ENCODE assay signal across 17 cellular contexts in the genomic region with DNA sequence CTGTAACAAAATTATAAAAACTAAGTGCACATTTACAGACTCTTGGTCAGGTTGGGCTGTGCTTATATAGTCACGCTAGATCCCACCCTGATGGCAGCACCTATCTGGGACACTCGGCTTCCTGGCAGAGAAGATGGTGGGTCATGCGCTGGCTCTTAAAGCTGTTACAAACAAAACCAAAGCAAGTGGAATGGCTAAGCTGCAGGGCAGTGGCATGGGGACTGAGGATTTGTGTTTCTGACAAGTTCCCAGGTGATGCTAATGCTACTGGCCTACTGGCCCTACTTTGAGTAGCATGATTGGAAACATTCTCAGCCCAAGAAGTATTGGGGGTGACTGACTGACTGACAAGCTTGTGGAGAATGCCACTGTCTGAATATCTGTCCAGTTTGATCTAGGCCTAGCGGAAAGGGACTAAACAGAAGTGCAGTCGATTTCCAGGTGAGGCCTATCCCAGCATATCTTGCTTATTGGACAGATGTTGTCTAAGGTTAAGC. TPM values are rescaled to one million over a fixed set of nuclear protein-coding genes. Genes with fewer than 3 reads are reported as not detected.
DNase-seq lines count a peak whose midpoint lies in the region; ATAC-seq, FAIRE-seq and TF ChIP-seq lines count a peak whose summit lies in the region.
"Had no signal": no experiment of that assay in that cellular context is flagged by ENCODE, and none has a peak within 500 bp of the region (broad histone marks: within the 10 kb centered on the region; RNA-seq: fewer than 3 reads in every experiment).

No MANE protein-coding gene starts in this region.

- BruUV-seq in HepG2 (replicated peaks; lab: Mats Ljungman, UMichigan) = no TSS peak
- BruUV-seq in GM12878 (replicated peaks; lab: Mats Ljungman, UMichigan) = no TSS peak

- H4K20me1 ChIP-seq in HepG2 (ENCODE audit: insufficient read depth, low read length) (peaks cover 23% of the 10 kb centered on the region), GM12878 (ENCODE audit: control insufficient read depth, insufficient read depth) (no peaks in the 10 kb centered on the region)

- TF ChIP-seq POLR2A in HepG2 (IDR thresholded peaks at IDR 0.05; ENCODE audit: insufficient read depth in 1 of 2, low read depth in 2 of 2, low read length in 2 of 2) (peak; percentile 42 to 56; a peak in 2 of 4 replicates), right lobe of liver (IDR thresholded peaks at IDR 0.05) (no peak), GM12878 (IDR thresholded peaks at IDR 0.05; ENCODE audit: low read depth, low read length) (peak; percentile 47)

- H3K9me3 ChIP-seq in HepG2 (ENCODE audit: low read length) (no peaks in the 10 kb centered on the region), right lobe of liver (no peaks in the 10 kb centered on the region), GM12878 (replicated peaks; ENCODE audit: control insufficient read depth, insufficient read depth, low read length) (no peaks in the 10 kb centered on the region)
- H3K9me3 ChIP-seq: ascending aorta, colonic mucosa, stomach had no signal

- H3K4me1 ChIP-seq in HepG2 (ENCODE audit: insufficient read depth, low read length) (peaks cover 24% of the 10 kb centered on the region), right lobe of liver (no peaks in the 10 kb centered on the region), GM12878 (ENCODE audit: control insufficient read depth, insufficient read depth, low read length) (no peaks in the 10 kb centered on the region)
- H3K4me1 ChIP-seq: colonic mucosa had no signal

- H3K9ac ChIP-seq in HepG2 (ENCODE audit: insufficient read depth, low read depth, low read length) (no peak overlapping the region), GM12878 (ENCODE audit: control insufficient read depth, insufficient read depth, low read length) (no peak overlapping the region)

- H2AFZ ChIP-seq in HepG2 (ENCODE audit: low read length) (no peak overlapping the region), GM12878 (ENCODE audit: control insufficient read depth, low read depth, low read length) (no peak overlapping the region)

- 86% methylated on average over 5 of the region's 5 CpGs for WGBS in HepG2 (ENCODE audit: low lambda C conversion rate)
- WGBS in right lobe of liver (ENCODE audit: insufficient coverage, low coverage, low lambda C conversion rate, missing lambda C conversion rate) = 89% methylated on average over 4 of the region's 5 CpGs
- 98% methylated on average over 5 of the region's 5 CpGs for WGBS in GM12878 (ENCODE audit: insufficient coverage, insufficient replicate concordance, low lambda C conversion rate, missing lambda C conversion rate)

- H3K36me3 ChIP-seq in HepG2 (replicated peaks in 1 of 2; ENCODE audit: control insufficient read depth in 1 of 2, insufficient read depth in 2 of 2, low read length in 2 of 2) (peaks cover 2 to 44% of the 10 kb centered on the region in 2 experiments), right lobe of liver (peaks cover 6 to 48% (median 29%) of the 10 kb centered on the region in 4 donors), GM12878 (ENCODE audit: control insufficient read depth in 2 of 2, insufficient read depth in 2 of 2, low read length in 1 of 2) (peaks cover 4 to 23% of the 10 kb centered on the region in 2 experiments)

- no peak overlapping the region for H3K27ac ChIP-seq in HepG2 (ENCODE audit: extremely low read length, insufficient read depth, low read length)
- peak overlapping the region in 1 of 3 donors; percentile 20 for H3K27ac ChIP-seq in right lobe of liver
- H3K27ac ChIP-seq in GM12878 (ENCODE audit: control insufficient read depth, insufficient read depth) = no peak overlapping the region
- H3K27ac ChIP-seq: colonic mucosa, stomach had no signal

- DNase-seq in HepG2 (ENCODE audit: low spot score) (no peak), right lobe of liver (no peak), GM12878 (ENCODE audit: low read depth, low spot score) (no peak), urothelium cell line (ENCODE audit: low spot score) (no peak), SKM-1 (lab: John Stamatoyannopoulos, UW; ENCODE audit: unreplicated experiment) (no peak), SIG-M5 (lab: John Stamatoyannopoulos, UW) (no peak)
- DNase-seq: activated CD8-positive, alpha-beta memory T cell treated with anti-CD3 and anti-CD28 coated beads, Interleukin-2, amount 10 ng/mL, durations not matched to agents 7 days and 5 days; colonic mucosa; glutamatergic neuron; NCI-H1048; NCI-H2081 treated with DMSO at 0.1 percent for 48 hours; NCI-H526 treated with DMSO at 0.1 percent for 48 hours; stimulated activated CD4-positive, alpha-beta T cell treated with anti-CD3 and anti-CD28 coated beads, Interleukin-15, amount 100 ng/mL, for 24 hours; stomach had no signal

- intact Hi-C loops in HepG2 (cut with micrococcal nuclease; ENCODE audit: unreplicated experiment) (no loop called here), right lobe of liver (cut with DNase I) (no loop called here), GM12878 (cut with micrococcal nuclease; ENCODE audit: unreplicated experiment) (no loop called here)

- SMC1A ChIA-PET in GM12878 (lab: Charles Lee; ENCODE audit: uncharacterized antibody, unreplicated experiment) = no interaction called here

- CTCF ChIA-PET in HepG2 (lab: Yijun Ruan, JAX; ENCODE audit: low intra/inter-chr PET ratio, low total read pairs) (no interaction called here), GM12878 (lab: Yijun Ruan, JAX) (interaction anchor here (0.6 to 1.3 kb wide), 2 partner anchors 31 to 61 kb away, joined by 3 read pairs; no protein-coding TSS in a partner anchor)

- peak; percentile 63 for ATAC-seq in HepG2
- no peak for ATAC-seq in right lobe of liver
- ATAC-seq in GM12878 = peak; percentile 30
- ATAC-seq: activated CD8-positive, alpha-beta memory T cell treated with anti-CD3 and anti-CD28 coated beads, Interleukin-2, amount 10 ng/mL, durations not matched to agents 7 days and 5 days had no signal

- POLR2A ChIA-PET in HepG2 (lab: Yijun Ruan, JAX) = interaction anchor here (2.5 kb wide), 1 partner anchor 8 kb away, joined by 14 read pairs; the partner anchor contains the start of gene BTF3
- POLR2A ChIA-PET in GM12878 (lab: Charles Lee) = interaction anchor here (1.3 kb wide), 1 partner anchor 15 kb away, joined by 3 read pairs; no protein-coding TSS in a partner anchor

- H3K4me2 ChIP-seq in HepG2 (ENCODE audit: low read depth, low read length) (no peak overlapping the region), GM12878 (ENCODE audit: control insufficient read depth, insufficient read depth) (no peak overlapping the region)

- TF ChIP-seq CTCF in HepG2 (CRISPR knock-in tag; IDR thresholded peaks at IDR 0.05) (no peak), right lobe of liver (IDR thresholded peaks at IDR 0.05) (no peak), GM12878 (IDR thresholded peaks at IDR 0.05 in 2 of 3, conservative IDR thresholded peaks at IDR 0.05 in 1 of 3; ENCODE audit: control insufficient read depth in 2 of 3, extremely low read depth in 1 of 3, insufficient read depth in 1 of 3, low read depth in 3 of 3, low read length in 3 of 3) (no peak)

- in situ Hi-C loops in HepG2 (cut with HindIII; ENCODE audit: extremely low pct_ligation_motif_present, low pct_unique_long_range_greater_than_20kb) (no loop called here), GM12878 (cut with MboI) (no loop called here)

- TF ChIP-seq EP300 in HepG2 (IDR thresholded peaks at IDR 0.05; ENCODE audit: low read depth in 2 of 2, low read length in 2 of 2) (no peak), HepG2 (CRISPR knock-in tag; IDR thresholded peaks at IDR 0.05; ENCODE audit: borderline replicate concordance) (no peak), GM12878 (IDR thresholded peaks at IDR 0.05; ENCODE audit: borderline replicate concordance in 1 of 2, control insufficient read depth in 1 of 2, low read depth in 2 of 2, low read length in 2 of 2) (no peak)

- H3K27me3 ChIP-seq in HepG2 (ENCODE audit: control insufficient read depth in 1 of 2, insufficient read depth in 2 of 2, low read length in 2 of 2) (no peaks in the 10 kb centered on the region), right lobe of liver (no peaks in the 10 kb centered on the region), GM12878 (replicated peaks in 1 of 2; ENCODE audit: control insufficient read depth in 2 of 2, insufficient read depth in 2 of 2, low read length in 1 of 2) (no peaks in the 10 kb centered on the region)
- H3K27me3 ChIP-seq: ascending aorta, colonic mucosa, stomach had no signal

- RAD21 ChIA-PET in GM12878 (lab: Charles Lee; ENCODE audit: unreplicated experiment) = no interaction called here

- H3K4me3 ChIP-seq in HepG2 (replicated peaks in 1 of 3; ENCODE audit: insufficient read depth in 1 of 3, low read depth in 2 of 3, low read length in 3 of 3) (no peak overlapping the region), right lobe of liver (no peak overlapping the region), GM12878 (no peak overlapping the region)
- H3K4me3 ChIP-seq: ascending aorta, colonic mucosa, stomach had no signal

- FAIRE-seq in HepG2 (lab: Jason Lieb, UNC) = no peak
- peak; percentile 52 for FAIRE-seq in GM12878 (lab: Jason Lieb, UNC)
- peak; percentile 20 for FAIRE-seq in urothelium cell line (lab: Jason Lieb, UNC)
- FAIRE-seq: RCC 7860 had no signal

- peaks cover 13% of the 10 kb centered on the region for H3K79me2 ChIP-seq in HepG2 (ENCODE audit: insufficient read depth, low read length)
- peaks cover 12% of the 10 kb centered on the region for H3K79me2 ChIP-seq in GM12878 (ENCODE audit: control insufficient read depth, insufficient read depth, low read length)

- no peak for TF ChIP-seq RAD21 in HepG2 (CRISPR knock-in tag; IDR thresholded peaks at IDR 0.05)
- no peak for TF ChIP-seq RAD21 in GM12878 (IDR thresholded peaks at IDR 0.05; ENCODE audit: insufficient read depth, low read depth, low read length)

RNA-seq across cellular contexts. Expression of gene BTF3, which starts 8.3 kb away (rescaled TPM):
- total RNA-seq in HepG2 (2016; rRNA removed; fragmentation: Illumina TruSeq; extraction: Trizol) = 698 and 836 TPM in 2 replicates
- total RNA-seq in HepG2 (2016; cell fraction: cytosol; rRNA removed; fragmentation: Illumina TruSeq; extraction: Trizol; ENCODE audit: low read depth) = 507 and 559 TPM in 2 replicates
- 679 and 821 TPM in 2 replicates for total RNA-seq in HepG2 (2016; cell fraction: insoluble cytoplasmic fraction; rRNA removed; fragmentation: Illumina TruSeq; extraction: Trizol)
- total RNA-seq in HepG2 (2016; cell fraction: membrane; rRNA removed; fragmentation: Illumina TruSeq; extraction: Trizol) = 771 and 850 TPM in 2 replicates
- 289 and 303 TPM in 2 replicates for total RNA-seq in HepG2 (2016; cell fraction: nucleus; rRNA removed; fragmentation: Illumina TruSeq; extraction: Trizol)
- 471 and 557 TPM in 2 replicates for polyA plus RNA-seq in HepG2 (2011; rRNA removed)
- 298 and 449 TPM in 2 replicates for polyA plus RNA-seq in HepG2 (2011; cell fraction: cytosol; rRNA removed)
- 96.1 and 122 TPM in 2 replicates for polyA plus RNA-seq in HepG2 (2011; cell fraction: nucleus; rRNA removed)
- polyA plus RNA-seq in HepG2 (2012) = 940 and 1,043 TPM in 2 replicates
- polyA plus RNA-seq in HepG2 (2016; cell fraction: cytosol; fragmentation: Illumina TruSeq; extraction: Trizol; ENCODE audit: low read depth) = 922 and 1,006 TPM in 2 replicates
- 1,304 and 1,359 TPM in 2 replicates for polyA plus RNA-seq in HepG2 (2016; cell fraction: insoluble cytoplasmic fraction; fragmentation: Illumina TruSeq; extraction: Trizol; ENCODE audit: low read depth)
- 1,256 and 1,375 TPM in 2 replicates for polyA plus RNA-seq in HepG2 (2016; cell fraction: membrane; fragmentation: Illumina TruSeq; extraction: Trizol; ENCODE audit: low read depth)
- polyA plus RNA-seq in HepG2 (2016; cell fraction: nucleus; fragmentation: Illumina TruSeq; extraction: Trizol; ENCODE audit: insufficient read depth, low read depth) = 596 and 617 TPM in 2 replicates
- polyA minus RNA-seq in HepG2 (2011; rRNA and poly(A)+ RNA removed; ENCODE audit: low replicate concordance) = 152 and 382 TPM in 2 replicates
- 285 and 287 TPM in 2 replicates for polyA minus RNA-seq in HepG2 (2011; cell fraction: cytosol; rRNA and poly(A)+ RNA removed)
- 113 and 151 TPM in 2 replicates for polyA minus RNA-seq in HepG2 (2011; cell fraction: nucleus; rRNA and poly(A)+ RNA removed)
- total RNA-seq in right lobe of liver = 100 to 1,000 TPM; 157 to 250 (median 198) TPM
- total RNA-seq in GM12878 (2013; cell fraction: nucleolus; rRNA removed) = 66.9 and 73.7 TPM in 2 replicates
- 492 and 532 TPM in 2 replicates for total RNA-seq in GM12878 (2014; rRNA removed)
- 855 and 860 TPM in 2 replicates for total RNA-seq in GM12878 (2014; rRNA removed; fragmentation: Illumina TruSeq; extraction: Trizol)
- total RNA-seq in GM12878 (2021) = 836 and 848 TPM in 2 replicates
- polyA plus RNA-seq in GM12878 (2011; ENCODE audit: low read depth) = 1,276 TPM
- 807 and 1,223 TPM in 2 replicates for polyA plus RNA-seq in GM12878 (2011; rRNA removed)
- polyA plus RNA-seq in GM12878 (2011; cell fraction: cytosol; rRNA removed) = 414 and 476 TPM in 2 replicates
- polyA plus RNA-seq in GM12878 (2011; cell fraction: nucleus; rRNA removed) = 251 and 283 TPM in 2 replicates
- polyA plus RNA-seq in GM12878 (2012) = 1,031 and 1,134 TPM in 2 replicates
- 1,650 and 1,701 TPM in 2 replicates for polyA plus RNA-seq in GM12878 (2014; fragmentation: Illumina TruSeq; extraction: Trizol)
- 1,000 to 10,000 TPM; 1,064 to 1,108 TPM for polyA plus RNA-seq in GM12878 (2014; fragmentation: Nextera tagmentation; extraction: Ambion mirVana)
- 830 and 886 TPM in 2 replicates for polyA plus RNA-seq in GM12878 (2014; rRNA removed)
- 100 to 1,000 TPM; 922 to 993 TPM for polyA plus RNA-seq in GM12878 (2016; fragmentation: Nextera tagmentation; extraction: Ambion mirVana)
- polyA minus RNA-seq in GM12878 (2011; rRNA and poly(A)+ RNA removed) = 342 and 537 TPM in 2 replicates
- 199 and 249 TPM in 2 replicates for polyA minus RNA-seq in GM12878 (2011; cell fraction: cytosol; rRNA and poly(A)+ RNA removed)
- polyA minus RNA-seq in GM12878 (2011; cell fraction: nucleus; rRNA and poly(A)+ RNA removed) = 67.9 and 87.3 TPM in 2 replicates

RNA-seq across cellular contexts. Expression of gene FOXD1, which starts 57.9 kb away (rescaled TPM):
- total RNA-seq in HepG2 (2016; rRNA removed; fragmentation: Illumina TruSeq; extraction: Trizol) (0.04 TPM in 1 of 2 replicates, not detected in the other), right lobe of liver (not detected), GM12878 (2014; rRNA removed) (not detected in 2 replicates), GM12878 (2014; rRNA removed; fragmentation: Illumina TruSeq; extraction: Trizol) (not detected in 2 replicates), GM12878 (2021) (not detected in 2 replicates)
- total RNA-seq in HepG2 (2016; cell fraction: cytosol; rRNA removed; fragmentation: Illumina TruSeq; extraction: Trizol; ENCODE audit: low read depth) = not detected in 2 replicates
- total RNA-seq in HepG2 (2016; cell fraction: insoluble cytoplasmic fraction; rRNA removed; fragmentation: Illumina TruSeq; extraction: Trizol) = not detected in 2 replicates
- 0.06 TPM in 1 of 2 replicates, not detected in the other for total RNA-seq in HepG2 (2016; cell fraction: membrane; rRNA removed; fragmentation: Illumina TruSeq; extraction: Trizol)
- not detected in 2 replicates for total RNA-seq in HepG2 (2016; cell fraction: nucleus; rRNA removed; fragmentation: Illumina TruSeq; extraction: Trizol)
- polyA plus RNA-seq in HepG2 (2011; rRNA removed) (0.04 and 0.05 TPM in 2 replicates), GM12878 (2011; rRNA removed) (not detected in 2 replicates), GM12878 (2014; fragmentation: Illumina TruSeq; extraction: Trizol) (not detected in 2 replicates), GM12878 (2014; fragmentation: Nextera tagmentation; extraction: Ambion mirVana) (not detected), GM12878 (2014; rRNA removed) (not detected in 2 replicates), GM12878 (2016; fragmentation: Nextera tagmentation; extraction: Ambion mirVana) (not detected)
- polyA plus RNA-seq in HepG2 (2011; cell fraction: cytosol; rRNA removed) = 0.05 and 0.07 TPM in 2 replicates
- polyA plus RNA-seq in HepG2 (2011; cell fraction: nucleus; rRNA removed) = 0.06 TPM in 1 of 2 replicates, not detected in the other
- not detected in 2 replicates for polyA plus RNA-seq in HepG2 (2012)
- not detected in 2 replicates for polyA plus RNA-seq in HepG2 (2016; cell fraction: cytosol; fragmentation: Illumina TruSeq; extraction: Trizol; ENCODE audit: low read depth)
- polyA plus RNA-seq in HepG2 (2016; cell fraction: insoluble cytoplasmic fraction; fragmentation: Illumina TruSeq; extraction: Trizol; ENCODE audit: low read depth) = 0.13 TPM in 1 of 2 replicates, not detected in the other
- not detected in 2 replicates for polyA plus RNA-seq in HepG2 (2016; cell fraction: membrane; fragmentation: Illumina TruSeq; extraction: Trizol; ENCODE audit: low read depth)
- not detected in 2 replicates for polyA plus RNA-seq in HepG2 (2016; cell fraction: nucleus; fragmentation: Illumina TruSeq; extraction: Trizol; ENCODE audit: insufficient read depth, low read depth)
- 0.06 and 0.14 TPM in 2 replicates for polyA minus RNA-seq in HepG2 (2011; rRNA and poly(A)+ RNA removed; ENCODE audit: low replicate concordance)
- not detected in 2 replicates for polyA minus RNA-seq in HepG2 (2011; cell fraction: cytosol; rRNA and poly(A)+ RNA removed)
- polyA minus RNA-seq in HepG2 (2011; cell fraction: nucleus; rRNA and poly(A)+ RNA removed) = not detected in 2 replicates
- total RNA-seq in GM12878 (2013; cell fraction: nucleolus; rRNA removed) = not detected in 2 replicates
- not detected for polyA plus RNA-seq in GM12878 (2011; ENCODE audit: low read depth)
- not detected in 2 replicates for polyA plus RNA-seq in GM12878 (2011; cell fraction: cytosol; rRNA removed)
- not detected in 2 replicates for polyA plus RNA-seq in GM12878 (2011; cell fraction: nucleus; rRNA removed)
- polyA plus RNA-seq in GM12878 (2012) = 0.04 and 0.18 TPM in 2 replicates
- polyA minus RNA-seq in GM12878 (2011; rRNA and poly(A)+ RNA removed) = not detected in 2 replicates
- not detected in 2 replicates for polyA minus RNA-seq in GM12878 (2011; cell fraction: cytosol; rRNA and poly(A)+ RNA removed)
- polyA minus RNA-seq in GM12878 (2011; cell fraction: nucleus; rRNA and poly(A)+ RNA removed) = not detected in 2 replicates
- polyA plus RNA-seq: IgD-negative memory B cell had no signal

RNA-seq across cellular contexts. Expression of gene ANKRA2, which starts 58.9 kb away (rescaled TPM):
- total RNA-seq in HepG2 (2016; rRNA removed; fragmentation: Illumina TruSeq; extraction: Trizol) (20.4 and 23.6 TPM in 2 replicates), right lobe of liver (10 to 100 TPM in 1 of 6 experiments, 1 to 10 TPM in 5; 7.4 to 12.2 (median 9.0) TPM), GM12878 (2014; rRNA removed) (23.7 and 28.4 TPM in 2 replicates), GM12878 (2014; rRNA removed; fragmentation: Illumina TruSeq; extraction: Trizol) (17.3 and 18.2 TPM in 2 replicates), GM12878 (2021) (12.8 and 13.3 TPM in 2 replicates)
- total RNA-seq in HepG2 (2016; cell fraction: cytosol; rRNA removed; fragmentation: Illumina TruSeq; extraction: Trizol; ENCODE audit: low read depth) = 3.9 and 5.1 TPM in 2 replicates
- total RNA-seq in HepG2 (2016; cell fraction: insoluble cytoplasmic fraction; rRNA removed; fragmentation: Illumina TruSeq; extraction: Trizol) = 23.6 TPM in 2 replicates
- 11.2 and 13.3 TPM in 2 replicates for total RNA-seq in HepG2 (2016; cell fraction: membrane; rRNA removed; fragmentation: Illumina TruSeq; extraction: Trizol)
- total RNA-seq in HepG2 (2016; cell fraction: nucleus; rRNA removed; fragmentation: Illumina TruSeq; extraction: Trizol) = 35.7 and 36.1 TPM in 2 replicates
- polyA plus RNA-seq in HepG2 (2011; rRNA removed) (29.4 and 33.6 TPM in 2 replicates), GM12878 (2011; rRNA removed) (47.1 and 77.2 TPM in 2 replicates), GM12878 (2014; fragmentation: Illumina TruSeq; extraction: Trizol) (12.3 and 15.1 TPM in 2 replicates), GM12878 (2014; fragmentation: Nextera tagmentation; extraction: Ambion mirVana) (10 to 100 TPM; 19.4 to 31.3 TPM), GM12878 (2014; rRNA removed) (15.1 and 20.2 TPM in 2 replicates), GM12878 (2016; fragmentation: Nextera tagmentation; extraction: Ambion mirVana) (10 to 100 TPM; 30.2 to 32.6 TPM)
- 10.6 and 13.7 TPM in 2 replicates for polyA plus RNA-seq in HepG2 (2011; cell fraction: cytosol; rRNA removed)
- 41.0 and 45.4 TPM in 2 replicates for polyA plus RNA-seq in HepG2 (2011; cell fraction: nucleus; rRNA removed)
- polyA plus RNA-seq in HepG2 (2012) = 25.6 and 31.0 TPM in 2 replicates
- polyA plus RNA-seq in HepG2 (2016; cell fraction: cytosol; fragmentation: Illumina TruSeq; extraction: Trizol; ENCODE audit: low read depth) = 1.8 and 2.9 TPM in 2 replicates
- polyA plus RNA-seq in HepG2 (2016; cell fraction: insoluble cytoplasmic fraction; fragmentation: Illumina TruSeq; extraction: Trizol; ENCODE audit: low read depth) = 19.0 and 20.5 TPM in 2 replicates
- 5.4 and 6.3 TPM in 2 replicates for polyA plus RNA-seq in HepG2 (2016; cell fraction: membrane; fragmentation: Illumina TruSeq; extraction: Trizol; ENCODE audit: low read depth)
- polyA plus RNA-seq in HepG2 (2016; cell fraction: nucleus; fragmentation: Illumina TruSeq; extraction: Trizol; ENCODE audit: insufficient read depth, low read depth) = 42.7 and 49.0 TPM in 2 replicates
- polyA minus RNA-seq in HepG2 (2011; rRNA and poly(A)+ RNA removed; ENCODE audit: low replicate concordance) = 1.5 and 8.7 TPM in 2 replicates
- 11.2 and 12.4 TPM in 2 replicates for polyA minus RNA-seq in HepG2 (2011; cell fraction: cytosol; rRNA and poly(A)+ RNA removed)
- 61.2 and 67.1 TPM in 2 replicates for polyA minus RNA-seq in HepG2 (2011; cell fraction: nucleus; rRNA and poly(A)+ RNA removed)
- total RNA-seq in GM12878 (2013; cell fraction: nucleolus; rRNA removed) = 89.7 and 110 TPM in 2 replicates
- 8.2 TPM for polyA plus RNA-seq in GM12878 (2011; ENCODE audit: low read depth)
- 11.7 and 11.8 TPM in 2 replicates for polyA plus RNA-seq in GM12878 (2011; cell fraction: cytosol; rRNA removed)
- 57.5 and 76.8 TPM in 2 replicates for polyA plus RNA-seq in GM12878 (2011; cell fraction: nucleus; rRNA removed)
- 15.3 and 24.4 TPM in 2 replicates for polyA plus RNA-seq in GM12878 (2012)
- 9.8 and 15.6 TPM in 2 replicates for polyA minus RNA-seq in GM12878 (2011; rRNA and poly(A)+ RNA removed)
- polyA minus RNA-seq in GM12878 (2011; cell fraction: cytosol; rRNA and poly(A)+ RNA removed) = 3.5 and 11.3 TPM in 2 replicates
- polyA minus RNA-seq in GM12878 (2011; cell fraction: nucleus; rRNA and poly(A)+ RNA removed) = 27.6 and 31.1 TPM in 2 replicates

RNA-seq across cellular contexts. Expression of gene UTP15, which starts 59.0 kb away (rescaled TPM):
- total RNA-seq in HepG2 (2016; rRNA removed; fragmentation: Illumina TruSeq; extraction: Trizol) (35.8 and 45.2 TPM in 2 replicates), right lobe of liver (10 to 100 TPM in 3 of 6 experiments, 1 to 10 TPM in 3; 6.0 to 16.5 (median 10.6) TPM), GM12878 (2014; rRNA removed) (27.7 and 35.5 TPM in 2 replicates), GM12878 (2014; rRNA removed; fragmentation: Illumina TruSeq; extraction: Trizol) (33.6 and 39.4 TPM in 2 replicates), GM12878 (2021) (32.2 and 36.7 TPM in 2 replicates)
- total RNA-seq in HepG2 (2016; cell fraction: cytosol; rRNA removed; fragmentation: Illumina TruSeq; extraction: Trizol; ENCODE audit: low read depth) = 9.3 and 9.4 TPM in 2 replicates
- 33.6 and 44.5 TPM in 2 replicates for total RNA-seq in HepG2 (2016; cell fraction: insoluble cytoplasmic fraction; rRNA removed; fragmentation: Illumina TruSeq; extraction: Trizol)
- total RNA-seq in HepG2 (2016; cell fraction: membrane; rRNA removed; fragmentation: Illumina TruSeq; extraction: Trizol) = 14.1 and 14.4 TPM in 2 replicates
- 58.1 and 62.5 TPM in 2 replicates for total RNA-seq in HepG2 (2016; cell fraction: nucleus; rRNA removed; fragmentation: Illumina TruSeq; extraction: Trizol)
- polyA plus RNA-seq in HepG2 (2011; rRNA removed) (6.6 and 7.3 TPM in 2 replicates), GM12878 (2011; rRNA removed) (29.7 and 41.4 TPM in 2 replicates), GM12878 (2014; fragmentation: Illumina TruSeq; extraction: Trizol) (30.7 and 37.6 TPM in 2 replicates), GM12878 (2014; fragmentation: Nextera tagmentation; extraction: Ambion mirVana) (10 to 100 TPM; 22.5 to 24.9 TPM), GM12878 (2014; rRNA removed) (21.3 and 29.5 TPM in 2 replicates), GM12878 (2016; fragmentation: Nextera tagmentation; extraction: Ambion mirVana) (10 to 100 TPM; 28.9 to 33.8 TPM)
- polyA plus RNA-seq in HepG2 (2011; cell fraction: cytosol; rRNA removed) = 4.4 and 6.0 TPM in 2 replicates
- polyA plus RNA-seq in HepG2 (2011; cell fraction: nucleus; rRNA removed) = 19.6 and 25.1 TPM in 2 replicates
- 9.0 and 10.2 TPM in 2 replicates for polyA plus RNA-seq in HepG2 (2012)
- polyA plus RNA-seq in HepG2 (2016; cell fraction: cytosol; fragmentation: Illumina TruSeq; extraction: Trizol; ENCODE audit: low read depth) = 1.3 and 1.7 TPM in 2 replicates
- polyA plus RNA-seq in HepG2 (2016; cell fraction: insoluble cytoplasmic fraction; fragmentation: Illumina TruSeq; extraction: Trizol; ENCODE audit: low read depth) = 27.4 and 29.0 TPM in 2 replicates
- polyA plus RNA-seq in HepG2 (2016; cell fraction: membrane; fragmentation: Illumina TruSeq; extraction: Trizol; ENCODE audit: low read depth) = 3.1 and 4.2 TPM in 2 replicates
- polyA plus RNA-seq in HepG2 (2016; cell fraction: nucleus; fragmentation: Illumina TruSeq; extraction: Trizol; ENCODE audit: insufficient read depth, low read depth) = 37.7 and 39.2 TPM in 2 replicates
- polyA minus RNA-seq in HepG2 (2011; rRNA and poly(A)+ RNA removed; ENCODE audit: low replicate concordance) = 18.6 and 39.5 TPM in 2 replicates
- polyA minus RNA-seq in HepG2 (2011; cell fraction: cytosol; rRNA and poly(A)+ RNA removed) = 7.6 and 9.8 TPM in 2 replicates
- 85.7 and 89.2 TPM in 2 replicates for polyA minus RNA-seq in HepG2 (2011; cell fraction: nucleus; rRNA and poly(A)+ RNA removed)
- total RNA-seq in GM12878 (2013; cell fraction: nucleolus; rRNA removed) = 128 and 152 TPM in 2 replicates
- 6.1 TPM for polyA plus RNA-seq in GM12878 (2011; ENCODE audit: low read depth)
- polyA plus RNA-seq in GM12878 (2011; cell fraction: cytosol; rRNA removed) = 16.4 and 17.3 TPM in 2 replicates
- 49.5 and 59.6 TPM in 2 replicates for polyA plus RNA-seq in GM12878 (2011; cell fraction: nucleus; rRNA removed)
- 11.6 and 15.5 TPM in 2 replicates for polyA plus RNA-seq in GM12878 (2012)
- polyA minus RNA-seq in GM12878 (2011; rRNA and poly(A)+ RNA removed) = 39.0 and 45.1 TPM in 2 replicates
- polyA minus RNA-seq in GM12878 (2011; cell fraction: cytosol; rRNA and poly(A)+ RNA removed) = 9.9 and 11.7 TPM in 2 replicates
- polyA minus RNA-seq in GM12878 (2011; cell fraction: nucleus; rRNA and poly(A)+ RNA removed) = 64.8 and 81.9 TPM in 2 replicates

Comparison
In these comparisons a context has a peak if more than half of its experiments do, and no peak if none do; other contexts are left out.
1. ATAC-seq: peak in HepG2 (single experiment) and GM12878 (single experiment); none in right lobe of liver (0 of 4).
2. Of the 75 proteins assayed by ChIP-seq in both HepG2 and GM12878: peak only in HepG2: POLR2AphosphoS2; only in GM12878: none; in both: POLR2A and POLR2AphosphoS5; in neither: 72.